Comparison of ENCODE assay signal across 11 cellular contexts in genomic region chr1:1274931-1275431, GRCh38. TPM values are rescaled to one million over a fixed set of nuclear protein-coding genes. Genes with fewer than 3 reads are reported as not detected.
DNase-seq lines count a peak whose midpoint lies in the region; ATAC-seq and TF ChIP-seq lines count a peak whose summit lies in the region.
"Had no signal": no experiment of that assay in that cellular context is flagged by ENCODE, and none has a peak within 500 bp of the region (broad histone marks: within the 10 kb centered on the region; RNA-seq: fewer than 3 reads in every experiment).

No MANE protein-coding gene starts in this region.

- CTCF ChIA-PET in activated CD8-positive, alpha-beta memory T cell treated with anti-CD3 and anti-CD28 coated beads, Interleukin-2, amount 10 ng/mL, durations not matched to agents 7 days and 5 days (lab: Charles Lee) = interaction anchor here (1.2 to 2.3 kb wide), 2 partner anchors 124 to 152 kb away, joined by 3 to 7 read pairs; partner anchors contain the start of gene CCNL2

- H3K27ac ChIP-seq in iPS-20b (ENCODE audit: low read length) = no peak overlapping the region

- H3K27me3 Mint-ChIP-seq in activated CD8-positive, alpha-beta memory T cell treated with anti-CD3 and anti-CD28 coated beads, Interleukin-2, amount 10 ng/mL, durations not matched to agents 7 days and 5 days = no peaks in the 10 kb centered on the region
- no peaks in the 10 kb centered on the region for H3K27me3 Mint-ChIP-seq in stimulated activated memory B cell treated with anti-CD40 and anti-IgM and Interleukin-4, amounts not matched to agents 10 μg/mL and 1 μg/mL and 100 μg/mL, for 72 hours

- no peak for TF ChIP-seq CTCF in WI38 (IDR thresholded peaks at IDR 0.05; ENCODE audit: low read depth, low read length)

- ATAC-seq in activated CD8-positive, alpha-beta memory T cell treated with anti-CD3 and anti-CD28 coated beads, Interleukin-2, amount 10 ng/mL, durations not matched to agents 7 days and 5 days = no peak
- no peak for ATAC-seq in stimulated activated memory B cell treated with anti-CD40 and anti-IgM and Interleukin-4, amounts not matched to agents 10 μg/mL and 1 μg/mL and 100 μg/mL, for 72 hours
- ATAC-seq in GM18868 (IDR thresholded peaks at IDR 0.05; ENCODE audit: unreplicated experiment) (no peak), HG03457 (IDR thresholded peaks at IDR 0.05; ENCODE audit: unreplicated experiment) (no peak)

- H3K9me3 ChIP-seq in iPS-20b (ENCODE audit: insufficient read depth, low read depth, low read length) = no peaks in the 10 kb centered on the region

- peaks cover 3% of the 10 kb centered on the region; the same call in 1 of the 2 replicates for H3K4me1 ChIP-seq in iPS-20b (ENCODE audit: insufficient read depth, low read length)

- DNase-seq in activated CD8-positive, alpha-beta memory T cell treated with anti-CD3 and anti-CD28 coated beads, Interleukin-2, amount 10 ng/mL, durations not matched to agents 7 days and 5 days = no peak
- no peak for DNase-seq in activated CD8-positive, alpha-beta memory T cell treated with anti-CD3 and anti-CD28 coated beads, Interleukin-2, amount 50 U/mL, for 4 hours
- DNase-seq in retina = no peak
- DNase-seq: AML-193, occipital lobe had no signal

- 0 out of 2 replicates have a peak, but pooled peaks cover 7% of the 10 kb centered on the region for H3K36me3 ChIP-seq in iPS-20b (ENCODE audit: insufficient read depth, low read depth, low read length)

- H3K9ac ChIP-seq in iPS-20b (ENCODE audit: low read depth, low read length) = no peak overlapping the region

- no peaks in the 10 kb centered on the region for H3K9me3 Mint-ChIP-seq in activated CD8-positive, alpha-beta memory T cell treated with anti-CD3 and anti-CD28 coated beads, Interleukin-2, amount 10 ng/mL, durations not matched to agents 7 days and 5 days (ENCODE audit: low read depth)
- no peaks in the 10 kb centered on the region for H3K9me3 Mint-ChIP-seq in stimulated activated memory B cell treated with anti-CD40 and anti-IgM and Interleukin-4, amounts not matched to agents 10 μg/mL and 1 μg/mL and 100 μg/mL, for 72 hours

- peaks cover 12% of the 10 kb centered on the region for H3K36me3 Mint-ChIP-seq in activated CD8-positive, alpha-beta memory T cell treated with anti-CD3 and anti-CD28 coated beads, Interleukin-2, amount 10 ng/mL, durations not matched to agents 7 days and 5 days
- H3K36me3 Mint-ChIP-seq in stimulated activated memory B cell treated with anti-CD40 and anti-IgM and Interleukin-4, amounts not matched to agents 10 μg/mL and 1 μg/mL and 100 μg/mL, for 72 hours = peaks cover 17% of the 10 kb centered on the region

- peak overlapping the region; percentile 15 for H3K27ac Mint-ChIP-seq in activated CD8-positive, alpha-beta memory T cell treated with anti-CD3 and anti-CD28 coated beads, Interleukin-2, amount 10 ng/mL, durations not matched to agents 7 days and 5 days
- peak overlapping the region; percentile 51 for H3K27ac Mint-ChIP-seq in stimulated activated memory B cell treated with anti-CD40 and anti-IgM and Interleukin-4, amounts not matched to agents 10 μg/mL and 1 μg/mL and 100 μg/mL, for 72 hours

- peak overlapping the region; percentile 61 for H3K4me3 Mint-ChIP-seq in activated CD8-positive, alpha-beta memory T cell treated with anti-CD3 and anti-CD28 coated beads, Interleukin-2, amount 10 ng/mL, durations not matched to agents 7 days and 5 days
- peak overlapping the region; percentile 73 for H3K4me3 Mint-ChIP-seq in stimulated activated memory B cell treated with anti-CD40 and anti-IgM and Interleukin-4, amounts not matched to agents 10 μg/mL and 1 μg/mL and 100 μg/mL, for 72 hours

- H3K4me1 Mint-ChIP-seq in activated CD8-positive, alpha-beta memory T cell treated with anti-CD3 and anti-CD28 coated beads, Interleukin-2, amount 10 ng/mL, durations not matched to agents 7 days and 5 days = peaks cover 33% of the 10 kb centered on the region
- peaks cover 32% of the 10 kb centered on the region for H3K4me1 Mint-ChIP-seq in stimulated activated memory B cell treated with anti-CD40 and anti-IgM and Interleukin-4, amounts not matched to agents 10 μg/mL and 1 μg/mL and 100 μg/mL, for 72 hours

- peaks cover 7% of the 10 kb centered on the region for H3K27me3 ChIP-seq in iPS-20b (ENCODE audit: insufficient read depth, low read length)

- H3K4me3 ChIP-seq in WI38 (ENCODE audit: low read depth, low read length) (peak overlapping the region; percentile 68), iPS-20b (ENCODE audit: low read length) (0 out of 2 replicates have a peak overlapping the region, but pooled peaks have one; percentile 74)

RNA-seq across cellular contexts. Expression of gene UBE2J2, which starts 1.3 kb away (rescaled TPM):
- total RNA-seq in activated CD8-positive, alpha-beta memory T cell treated with anti-CD3 and anti-CD28 coated beads, Interleukin-2, amount 10 ng/mL, durations not matched to agents 7 days and 5 days = 10 to 100 TPM; 71.3 to 83.3 TPM

RNA-seq across cellular contexts. Expression of gene SCNN1D, which starts 5.3 kb away (rescaled TPM):
- 1 to 10 TPM; 4.7 to 5.0 TPM for total RNA-seq in activated CD8-positive, alpha-beta memory T cell treated with anti-CD3 and anti-CD28 coated beads, Interleukin-2, amount 10 ng/mL, durations not matched to agents 7 days and 5 days

RNA-seq across cellular contexts. Expression of gene C1QTNF12, which starts 28.5 kb away (rescaled TPM):
- 1 to 10 TPM; 2.0 to 2.6 TPM for total RNA-seq in activated CD8-positive, alpha-beta memory T cell treated with anti-CD3 and anti-CD28 coated beads, Interleukin-2, amount 10 ng/mL, durations not matched to agents 7 days and 5 days
- total RNA-seq: NCI-H460, occipital lobe had no signal

RNA-seq across cellular contexts. Expression of gene ACAP3, which starts 32.7 kb away (rescaled TPM):
- 10 to 100 TPM; 71.7 to 99.9 TPM for total RNA-seq in activated CD8-positive, alpha-beta memory T cell treated with anti-CD3 and anti-CD28 coated beads, Interleukin-2, amount 10 ng/mL, durations not matched to agents 7 days and 5 days

RNA-seq across cellular contexts. Expression of gene PUSL1, which starts 33.4 kb away (rescaled TPM):
- total RNA-seq in activated CD8-positive, alpha-beta memory T cell treated with anti-CD3 and anti-CD28 coated beads, Interleukin-2, amount 10 ng/mL, durations not matched to agents 7 days and 5 days = 10 to 100 TPM; 26.3 to 27.2 TPM
